32 cellular contexts compared by ENCODE assay signal in the genomic region with DNA sequence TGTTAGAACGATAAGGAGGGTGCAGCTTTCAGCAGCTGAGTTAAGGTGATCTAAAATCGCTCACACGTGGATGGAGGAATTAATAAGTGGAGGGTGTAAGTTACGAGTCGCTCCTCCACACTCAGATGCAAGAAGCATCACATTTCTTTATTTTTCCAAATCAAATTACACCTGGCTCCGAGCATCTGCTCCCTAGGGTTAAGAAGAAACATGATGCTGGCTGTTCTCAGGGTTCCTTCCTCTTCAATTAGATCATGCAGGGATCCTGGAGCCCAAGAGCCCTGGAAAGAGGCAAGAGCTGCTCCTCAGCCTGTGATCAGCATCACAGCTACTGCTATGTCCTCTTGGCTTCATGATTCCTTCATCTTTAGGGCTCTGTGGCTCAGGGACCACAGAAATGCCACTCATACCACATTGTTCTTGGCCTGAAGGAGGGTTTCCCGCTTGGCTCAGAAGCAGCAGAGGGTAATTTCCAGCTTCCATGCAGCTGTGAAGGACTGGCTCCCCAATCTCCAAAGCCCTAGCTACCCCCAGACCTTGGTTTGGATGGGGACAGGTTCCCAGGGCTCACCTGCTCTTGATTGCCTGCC.
"Had no signal": no experiment of that assay in that cellular context is flagged by ENCODE, and none has a peak within 500 bp of the region (broad histone marks: within the 10 kb centered on the region; RNA-seq: fewer than 3 reads in every experiment).

No MANE protein-coding gene starts in this region.

- ATAC-seq: activated naive CD4-positive, alpha-beta T cell treated with anti-CD3 and anti-CD28 coated beads, Interleukin-2, amount 50 U/mL, for 72 hours; activated naive CD8-positive, alpha-beta T cell treated with anti-CD3 and anti-CD28 coated beads, Interleukin-2, amount 50 U/mL, for 24 hours; activated T-cell treated with anti-CD3 and anti-CD28 coated beads, Interleukin-2, amount 50 U/mL, for 4 hours; body of pancreas; T-cell had no signal

- H3K27me3 ChIP-seq: ascending aorta, body of pancreas, MG63 had no signal

- DNase-seq: activated CD4-positive, alpha-beta memory T cell treated with anti-CD3 and anti-CD28 coated beads for 36 hours; activated CD4-positive, alpha-beta T cell treated with anti-CD3 and anti-CD28 coated beads, Interleukin-2, amount 10 ng/mL, durations not matched to agents 7 days and 5 days; activated CD4-positive, CD25-positive, alpha-beta regulatory T cell; activated CD8-positive, alpha-beta memory T cell treated with anti-CD3 and anti-CD28 coated beads for 24 hours; activated effector memory CD4-positive, alpha-beta T cell treated with anti-CD3 and anti-CD28 coated beads, Interleukin-2, amount 50 U/mL, for 16 hours; activated naive CD4-positive, alpha-beta T cell treated with Interleukin-2 at 50 U/mL for 16 hours; activated naive CD8-positive, alpha-beta T cell treated with anti-CD3 and anti-CD28 coated beads, Interleukin-2, amount 50 U/mL, for 24 hours; activated T-cell treated with anti-CD3 and anti-CD28 coated beads, Interleukin-2, amount 50 U/mL, for 4 hours; amniotic stem cell; body of pancreas; central memory CD4-positive, alpha-beta T cell; KG1; MG63; MV-4-11; NCI-H1092 treated with DMSO at 0.1 percent for 48 hours; NCI-H1417 treated with DMSO at 0.1 percent for 48 hours; NCI-H1694; NCI-H2029; NCI-H2107; NCI-H2227 treated with DMSO at 0.1 percent for 48 hours; NCI-H446 treated with DMSO at 0.1 percent for 48 hours; NCI-H526 treated with DMSO at 0.1 percent for 48 hours; SIG-M5; T-cell; T-helper 2 cell; T1000 had no signal

- H3K4me1 ChIP-seq: ascending aorta, body of pancreas had no signal

- H3K4me3 ChIP-seq: ascending aorta, body of pancreas, MG63, SK-N-MC had no signal

- FAIRE-seq: bronchial epithelial cell, TTC549 had no signal

- H3K27ac ChIP-seq: ascending aorta, body of pancreas, SK-N-MC, VCaP had no signal

- H3K36me3 ChIP-seq: ascending aorta had no signal

- H3K9me3 ChIP-seq: ascending aorta, body of pancreas had no signal
